Comparison of ENCODE assay signal across 15 cellular contexts in genomic region chr11:81744336-81745116, GRCh38.
"Had no signal": no experiment of that assay in that cellular context is flagged by ENCODE, and none has a peak within 500 bp of the region (broad histone marks: within the 10 kb centered on the region; RNA-seq: fewer than 3 reads in every experiment).

No MANE protein-coding gene starts in this region.

- ATAC-seq: effector memory CD8-positive, alpha-beta T cell; foreskin keratinocyte; naive thymus-derived CD4-positive, alpha-beta T cell; psoas muscle had no signal

- H3K9me3 ChIP-seq: psoas muscle, thoracic aorta, transverse colon had no signal

- H3K4me1 ChIP-seq: foreskin keratinocyte, parathyroid adenoma, psoas muscle, transverse colon had no signal

- H3K9me3 Mint-ChIP-seq: effector memory CD8-positive, alpha-beta T cell; naive thymus-derived CD4-positive, alpha-beta T cell; stimulated activated naive CD8-positive, alpha-beta T cell treated with anti-CD3 and anti-CD28 coated beads, Interleukin-15, Interleukin-2, amounts not matched to agents 100 ng/mL and 50 ng/mL, for 24 hours had no signal

- H3K27ac ChIP-seq: foreskin keratinocyte, hepatocyte, parathyroid adenoma, psoas muscle, thoracic aorta, transverse colon had no signal

- H3K27ac Mint-ChIP-seq: effector memory CD8-positive, alpha-beta T cell; naive thymus-derived CD4-positive, alpha-beta T cell; stimulated activated naive CD8-positive, alpha-beta T cell treated with anti-CD3 and anti-CD28 coated beads, Interleukin-15, Interleukin-2, amounts not matched to agents 100 ng/mL and 50 ng/mL, for 24 hours had no signal

- H3K4me3 Mint-ChIP-seq: effector memory CD8-positive, alpha-beta T cell; naive thymus-derived CD4-positive, alpha-beta T cell; nephron progenitor cell; stimulated activated naive CD8-positive, alpha-beta T cell treated with anti-CD3 and anti-CD28 coated beads, Interleukin-15, Interleukin-2, amounts not matched to agents 100 ng/mL and 50 ng/mL, for 24 hours had no signal

- H3K36me3 Mint-ChIP-seq: naive thymus-derived CD4-positive, alpha-beta T cell had no signal

- H3K27me3 ChIP-seq: foreskin keratinocyte, hepatocyte, transverse colon had no signal

- H3K4me1 Mint-ChIP-seq: nephron progenitor cell had no signal

- H3K4me3 ChIP-seq: hepatocyte, psoas muscle, thoracic aorta, transverse colon had no signal

- H3K27me3 Mint-ChIP-seq: effector memory CD8-positive, alpha-beta T cell had no signal

- DNase-seq: central memory CD4-positive, alpha-beta T cell; effector memory CD8-positive, alpha-beta T cell; foreskin keratinocyte; mammary epithelial cell; naive thymus-derived CD4-positive, alpha-beta T cell; nephron progenitor cell; retina; small intestine; stimulated activated CD4-positive, alpha-beta T cell treated with anti-CD3 and anti-CD28 coated beads, Interleukin-12 subunit alpha, Interleukin-12 subunit beta, amount 100 ng/mL, for 4 hours; transverse colon had no signal

- H3K36me3 ChIP-seq: thoracic aorta, transverse colon had no signal
